Comparison of ENCODE assay signal across 9 cellular contexts in the genomic region with DNA sequence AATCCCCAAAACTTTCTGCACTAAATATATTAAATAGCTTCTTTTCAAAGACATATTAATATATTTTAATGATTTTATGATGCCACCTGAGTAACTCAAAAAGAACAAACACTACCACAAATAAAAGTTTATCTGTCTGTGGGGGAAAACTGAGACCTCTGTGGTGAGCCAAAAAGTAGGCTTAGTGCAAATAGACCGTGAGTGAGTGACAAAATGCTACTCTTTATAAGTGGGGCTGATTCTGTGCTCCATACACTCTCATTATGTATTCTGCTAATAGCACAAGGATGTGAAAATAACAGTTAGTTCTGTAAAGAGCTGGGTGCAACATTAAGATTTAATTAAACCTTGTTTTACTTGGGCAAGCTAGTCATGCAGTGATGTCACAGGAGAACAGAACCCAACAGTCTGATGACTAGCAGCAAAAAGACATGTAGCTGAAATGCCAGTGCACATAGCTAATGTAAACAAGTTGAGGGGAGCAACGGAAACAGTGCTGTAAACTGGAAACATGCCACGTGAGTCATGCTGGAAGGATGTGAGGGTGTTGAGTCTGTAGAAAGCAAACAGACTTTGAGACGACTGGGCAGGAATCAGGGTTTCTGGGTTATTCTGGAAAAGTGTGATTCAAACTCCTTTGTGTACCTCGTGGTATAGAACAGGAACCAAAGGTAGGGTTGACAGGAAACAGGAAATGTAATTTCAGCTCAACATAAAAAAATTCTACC.
A peak's percentile ranks its signal among the peaks of the same experiment; 100 is the strongest.
DNase-seq lines count a peak whose midpoint lies in the region; ATAC-seq and TF ChIP-seq lines count a peak whose summit lies in the region.
"Had no signal": no experiment of that assay in that cellular context is flagged by ENCODE, and none has a peak within 500 bp of the region (broad histone marks: within the 10 kb centered on the region; RNA-seq: fewer than 3 reads in every experiment).

No MANE protein-coding gene starts in this region.

- 8% methylated on average over 5 of the region's 5 CpGs for WGBS in prostate gland

- TF ChIP-seq CTCF in prostate gland (IDR thresholded peaks at IDR 0.05) = no peak

- TF ChIP-seq POLR2A in prostate gland (IDR thresholded peaks at IDR 0.05) = no peak

- H3K27ac Mint-ChIP-seq in activated naive CD8-positive, alpha-beta T cell treated with anti-CD3 and anti-CD28 coated beads for 36 hours = no peak overlapping the region
- H3K27ac Mint-ChIP-seq: T-helper 1 cell treated with Interleukin-12 subunit alpha and Interleukin-12 subunit beta and Interleukin-4 antibody, amounts not matched to agents 30 μg/mL and 1 μg/mL, for 36 hours had no signal

- H3K36me3 Mint-ChIP-seq in activated naive CD8-positive, alpha-beta T cell treated with anti-CD3 and anti-CD28 coated beads for 36 hours = no peaks in the 10 kb centered on the region

- intact Hi-C loops in prostate gland (cut with DNase I) = no loop called here

- H3K36me3 ChIP-seq in prostate gland = no peaks in the 10 kb centered on the region

- no peaks in the 10 kb centered on the region for H3K4me1 Mint-ChIP-seq in activated naive CD8-positive, alpha-beta T cell treated with anti-CD3 and anti-CD28 coated beads for 36 hours

- DNase-seq in GM03348 (ENCODE audit: low spot score) = peak; percentile 85
- peak; percentile 97 for DNase-seq in RKO (ENCODE audit: low spot score)
- DNase-seq in fibroblast of peridontal ligament (ENCODE audit: extremely low read depth) = peak; percentile 100
- DNase-seq in prostate gland (ENCODE audit: low spot score) = peak; percentile 4
- no peak for DNase-seq in activated naive CD8-positive, alpha-beta T cell treated with anti-CD3 and anti-CD28 coated beads for 36 hours

- H3K27me3 ChIP-seq in prostate gland (replicated peaks; ENCODE audit: insufficient read depth) = no peaks in the 10 kb centered on the region

- no peaks in the 10 kb centered on the region for H3K27me3 Mint-ChIP-seq in activated naive CD8-positive, alpha-beta T cell treated with anti-CD3 and anti-CD28 coated beads for 36 hours

- H3K4me1 ChIP-seq in prostate gland (replicated peaks) = no peaks in the 10 kb centered on the region

- no peaks in the 10 kb centered on the region for H3K9me3 ChIP-seq in prostate gland

- H3K9me3 Mint-ChIP-seq in activated naive CD8-positive, alpha-beta T cell treated with anti-CD3 and anti-CD28 coated beads for 36 hours = peaks cover 3% of the 10 kb centered on the region

- no peak for ATAC-seq in HG03095 (IDR thresholded peaks at IDR 0.05; ENCODE audit: unreplicated experiment)
- ATAC-seq in HG03175 (IDR thresholded peaks at IDR 0.05; ENCODE audit: unreplicated experiment) = no peak
- no peak for ATAC-seq in HG03571 (IDR thresholded peaks at IDR 0.05; ENCODE audit: unreplicated experiment)

- H3K4me3 Mint-ChIP-seq in activated naive CD8-positive, alpha-beta T cell treated with anti-CD3 and anti-CD28 coated beads for 36 hours = no peak overlapping the region
- H3K4me3 Mint-ChIP-seq: T-helper 1 cell treated with Interleukin-12 subunit alpha and Interleukin-12 subunit beta and Interleukin-4 antibody, amounts not matched to agents 30 μg/mL and 1 μg/mL, for 36 hours had no signal

- H3K4me3 ChIP-seq in prostate gland = no peak overlapping the region

- H3K27ac ChIP-seq in prostate gland = no peak overlapping the region
